24 cellular contexts compared by ENCODE assay signal in the genomic region with DNA sequence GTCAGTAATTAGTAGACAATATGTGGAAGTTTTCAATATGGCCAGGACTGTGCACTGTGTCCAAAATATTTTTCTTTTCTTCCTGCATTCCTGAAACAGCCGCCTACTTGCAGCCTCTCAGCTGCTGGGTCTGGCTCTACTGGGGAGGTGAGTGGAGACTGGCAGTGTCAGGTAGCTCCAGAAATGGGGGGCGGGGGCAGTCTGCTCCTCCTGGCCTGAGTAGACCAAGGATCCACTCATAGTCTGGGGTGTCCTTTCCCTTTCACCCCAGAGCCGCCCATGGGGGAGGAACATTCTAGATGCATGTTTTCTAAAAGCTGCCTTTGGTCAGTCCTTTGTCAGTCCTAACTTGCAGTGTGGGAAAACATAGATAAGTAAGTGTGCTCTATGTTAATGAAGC.
"Had no signal": no experiment of that assay in that cellular context is flagged by ENCODE, and none has a peak within 500 bp of the region (broad histone marks: within the 10 kb centered on the region; RNA-seq: fewer than 3 reads in every experiment).

No MANE protein-coding gene starts in this region.

- H3K27ac ChIP-seq: SJSA1, SK-N-MC had no signal

- H3K27me3 ChIP-seq: MG63, SJSA1 had no signal

- H3K9me3 ChIP-seq: MG63, SJSA1 had no signal

- DNase-seq: Karpas-422, KG1, MG63, NCI-H1092, NCI-H1105 treated with DMSO at 0.1 percent for 48 hours, NCI-H1417 treated with DMSO at 0.1 percent for 48 hours, NCI-H146, NCI-H1694 treated with DMSO at 0.1 percent for 48 hours, NCI-H1930, NCI-H2081, NCI-H2107, NCI-H2227 treated with DMSO at 0.1 percent for 48 hours, NCI-H446, NCI-H510A, NCI-H524 treated with DMSO at 0.1 percent for 48 hours, NCI-H69, NCI-H774, Right ventricle myocardium superior, RPMI8226, SIG-M5 had no signal

- H3K4me1 ChIP-seq: SJSA1 had no signal

- ATAC-seq: HepG2 had no signal

- H3K36me3 ChIP-seq: MG63 had no signal

- FAIRE-seq: HepG2, RCC 7860 had no signal

- H3K4me3 ChIP-seq: MG63, SJSA1, SK-N-MC had no signal
